ENCODE assay signal across 21 cellular contexts in the genomic region with DNA sequence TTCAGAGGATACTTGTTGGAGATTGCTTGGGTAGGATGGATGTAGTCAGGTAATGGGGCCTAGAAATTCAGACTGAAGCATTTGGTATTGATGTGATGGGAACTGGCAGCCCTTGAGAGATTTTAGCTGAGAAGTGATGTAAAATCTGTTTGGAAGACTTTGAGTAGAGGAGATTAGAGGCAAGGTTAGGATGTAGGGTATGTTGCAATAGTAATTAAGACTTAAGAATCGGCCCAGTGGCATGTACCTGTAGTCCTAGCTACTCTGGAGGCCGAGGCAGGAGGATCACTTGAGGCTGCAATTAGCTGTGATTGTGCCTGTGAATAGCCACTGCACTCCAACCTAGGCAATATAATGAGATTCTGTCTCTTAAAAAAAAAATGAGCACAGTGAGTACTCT. TPM values are rescaled to one million over a fixed set of nuclear protein-coding genes. Genes with fewer than 3 reads are reported as not detected.
DNase-seq lines count a peak whose midpoint lies in the region; ATAC-seq, FAIRE-seq and TF ChIP-seq lines count a peak whose summit lies in the region.
"Had no signal": no experiment of that assay in that cellular context is flagged by ENCODE, and none has a peak within 500 bp of the region (broad histone marks: within the 10 kb centered on the region; RNA-seq: fewer than 3 reads in every experiment).

No MANE protein-coding gene starts in this region.

- 0 out of 2 replicates have a peak, but pooled peaks cover 3% of the 10 kb centered on the region for H4K20me1 ChIP-seq in K562 (replicated peaks; ENCODE audit: control insufficient read depth, insufficient read depth, low read length)

- no peak for TF ChIP-seq POLR2A in K562 (conservative IDR thresholded peaks at IDR 0.05)

- no peaks in the 10 kb centered on the region for H3K9me3 ChIP-seq in K562 (replicated peaks; ENCODE audit: control insufficient read depth, insufficient read depth, low read depth, low read length)
- H3K9me3 ChIP-seq: BLaER1 treated with 17β-estradiol and CSF1 and Interleukin-3, amounts not matched to agents 10 nM and 100 nM; lower lobe of right lung had no signal

- H2AK5ac ChIP-seq in mesendoderm (ENCODE audit: low read length) = no peak overlapping the region

- ATAC-seq in K562 = no peak
- ATAC-seq: lower lobe of right lung, PC-3 had no signal

- FAIRE-seq in K562 (lab: Jason Lieb, UNC) = no peak
- FAIRE-seq: G401.6, keratinocyte had no signal

- no peak overlapping the region for H3K4me2 ChIP-seq in K562 (ENCODE audit: insufficient read depth, low read length)
- H3K4me2 ChIP-seq in mesendoderm (ENCODE audit: low read length) = no peak overlapping the region
- H3K4me2 ChIP-seq: BLaER1 treated with 17β-estradiol and CSF1 and Interleukin-3, amounts not matched to agents 10 nM and 100 nM had no signal

- no peak for DNase-seq in activated T-cell treated with anti-CD3 and anti-CD28 coated beads, Interleukin-2, amount 50 U/mL, for 24 hours
- DNase-seq in activated T-cell treated with anti-CD3 and anti-CD28 coated beads for 4 hours (no peak), HFFc6 (no peak), K562 (ENCODE audit: extremely low read depth in 1 of 4, low spot score in 3 of 4) (no peak), neural crest cell (ENCODE audit: low read depth, low spot score) (no peak), mesendoderm (no peak), NCI-H2029 (lab: John Stamatoyannopoulos, UW) (no peak), pons (ENCODE audit: low spot score) (no peak)
- DNase-seq: activated B cell treated with CpG ODN at 0.5 μM for 24 hours, anterior cingulate cortex, foreskin melanocyte, lower lobe of right lung, NCI-H1694 treated with DMSO at 0.1 percent for 48 hours, NCI-H2227 treated with DMSO at 0.1 percent for 48 hours, NCI-H82, PC-3, SIG-M5, T-helper 2 cell had no signal

- peak overlapping the region; percentile 18 for H3K27ac Mint-ChIP-seq in activated T-cell treated with anti-CD3 and anti-CD28 coated beads, Interleukin-2, amount 50 U/mL, for 24 hours
- H3K27ac Mint-ChIP-seq in HFFc6 = peak overlapping the region; percentile 4
- H3K27ac Mint-ChIP-seq in neural crest cell (ENCODE audit: unreplicated experiment) = no peak overlapping the region
- H3K27ac Mint-ChIP-seq: activated B cell treated with CpG ODN at 0.5 μM for 24 hours had no signal

- H2AFZ ChIP-seq in K562 (ENCODE audit: low read depth, low read length) = no peak overlapping the region

- in situ Hi-C loops in K562 (cut with MboI) = no loop called here

- intact Hi-C loops in K562 (cut with micrococcal nuclease) = no loop called here

- H3K27me3 Mint-ChIP-seq in activated T-cell treated with anti-CD3 and anti-CD28 coated beads, Interleukin-2, amount 50 U/mL, for 24 hours = no peaks in the 10 kb centered on the region
- H3K27me3 Mint-ChIP-seq in HFFc6 (ENCODE audit: insufficient read depth) (no peaks in the 10 kb centered on the region), neural crest cell (ENCODE audit: low read depth) (no peaks in the 10 kb centered on the region)
- H3K27me3 Mint-ChIP-seq: activated B cell treated with CpG ODN at 0.5 μM for 24 hours had no signal

- TF ChIP-seq CTCF in HFFc6 (IDR thresholded peaks at IDR 0.05) (no peak), K562 (IDR thresholded peaks at IDR 0.05 in 2 of 3, conservative IDR thresholded peaks at IDR 0.05 in 1 of 3; ENCODE audit: insufficient read depth in 2 of 3, low read depth in 1 of 3, low read length in 3 of 3) (no peak), neural crest cell (conservative IDR thresholded peaks at IDR 0.05) (no peak)

- no peaks in the 10 kb centered on the region for H3K9me1 ChIP-seq in K562 (ENCODE audit: control insufficient read depth, insufficient read depth, low read length)

- no peak overlapping the region for H3K56ac ChIP-seq in mesendoderm (ENCODE audit: low read length)

- H3K79me1 ChIP-seq in mesendoderm (ENCODE audit: low read length) = peaks cover 8% of the 10 kb centered on the region

- no peak overlapping the region for H3K4me3 Mint-ChIP-seq in activated T-cell treated with anti-CD3 and anti-CD28 coated beads, Interleukin-2, amount 50 U/mL, for 24 hours
- H3K4me3 Mint-ChIP-seq in HFFc6 (no peak overlapping the region), neural crest cell (peak overlapping the region; percentile 2)
- H3K4me3 Mint-ChIP-seq: activated B cell treated with CpG ODN at 0.5 μM for 24 hours had no signal

- H2BK15ac ChIP-seq in mesendoderm (replicated peaks; ENCODE audit: low read depth) = no peak overlapping the region

- TSS peak; percentile 6 for BruUV-seq in K562 (replicated peaks; lab: Mats Ljungman, UMichigan)

- H3K9ac ChIP-seq in K562 (ENCODE audit: insufficient read depth in 1 of 2, low read depth in 2 of 2, low read length in 2 of 2) = no peak overlapping the region
- no peak overlapping the region for H3K9ac ChIP-seq in mesendoderm (ENCODE audit: low read length)
- H3K9ac ChIP-seq: BLaER1 treated with 17β-estradiol and CSF1 and Interleukin-3, amounts not matched to agents 10 nM and 100 nM had no signal

- H3K27me3 ChIP-seq in K562 (ENCODE audit: control insufficient read depth in 2 of 2, insufficient read depth in 2 of 2, low read length in 2 of 2) (no peaks in the 10 kb centered on the region), mesendoderm (ENCODE audit: insufficient read depth, low read length, poor library complexity) (no peaks in the 10 kb centered on the region)
- H3K27me3 ChIP-seq: BLaER1 treated with 17β-estradiol and CSF1 and Interleukin-3, amounts not matched to agents 10 nM and 100 nM had no signal

- H3K18ac ChIP-seq in mesendoderm (ENCODE audit: low read length) = no peak overlapping the region

- no peak overlapping the region for H3K23ac ChIP-seq in mesendoderm (ENCODE audit: low read length)

- CTCF ChIA-PET in K562 (lab: Yijun Ruan, JAX; ENCODE audit: low intra/inter-chr PET ratio) = no interaction called here

- H3K79me2 ChIP-seq in K562 (ENCODE audit: control insufficient read depth, insufficient read depth, low read length) (peaks cover 90% of the 10 kb centered on the region), mesendoderm (ENCODE audit: control insufficient read depth, insufficient read depth, low read length) (peaks cover 77% of the 10 kb centered on the region)

- H3K36me3 Mint-ChIP-seq in activated T-cell treated with anti-CD3 and anti-CD28 coated beads, Interleukin-2, amount 50 U/mL, for 24 hours (ENCODE audit: low read depth) = peaks cover 92% of the 10 kb centered on the region
- H3K36me3 Mint-ChIP-seq in HFFc6 (ENCODE audit: low read depth) (peaks cover 45% of the 10 kb centered on the region), neural crest cell (ENCODE audit: low read depth) (peaks cover 24% of the 10 kb centered on the region)

- H3K9me3 Mint-ChIP-seq in activated T-cell treated with anti-CD3 and anti-CD28 coated beads, Interleukin-2, amount 50 U/mL, for 24 hours = no peaks in the 10 kb centered on the region
- H3K9me3 Mint-ChIP-seq in HFFc6 (no peaks in the 10 kb centered on the region), neural crest cell (no peaks in the 10 kb centered on the region)
- H3K9me3 Mint-ChIP-seq: activated B cell treated with CpG ODN at 0.5 μM for 24 hours had no signal

- H3K4me3 ChIP-seq in K562 (no peak overlapping the region), mesendoderm (ENCODE audit: low read length) (no peak overlapping the region)
- H3K4me3 ChIP-seq: BLaER1 treated with 17β-estradiol and CSF1 and Interleukin-3, amounts not matched to agents 10 nM and 100 nM; lower lobe of right lung had no signal

- no peak overlapping the region for H2BK5ac ChIP-seq in mesendoderm (ENCODE audit: low read length)

- POLR2A ChIA-PET in K562 (lab: Yijun Ruan, JAX) = interaction anchor here (0.9 kb wide), 1 partner anchor 11 kb away, joined by 3 read pairs; no protein-coding TSS in a partner anchor

- no peak overlapping the region for H4K8ac ChIP-seq in mesendoderm (ENCODE audit: low read depth, low read length)

- no peak for TF ChIP-seq RAD21 in K562 (CRISPR knock-in tag; conservative IDR thresholded peaks at IDR 0.05 in 1 of 2, IDR thresholded peaks at IDR 0.05 in 1 of 2)

- H3K27ac ChIP-seq in K562 (ENCODE audit: extremely low read depth, low read depth, low read length) (no peak overlapping the region), mesendoderm (ENCODE audit: low read depth, low read length) (no peak overlapping the region)
- H3K27ac ChIP-seq: BLaER1 treated with 17β-estradiol and CSF1 and Interleukin-3, amounts not matched to agents 10 nM and 100 nM; lower lobe of right lung had no signal

- H3K4me1 ChIP-seq in K562 (replicated peaks in 1 of 2; ENCODE audit: control insufficient read depth in 2 of 2, insufficient read depth in 2 of 2, low read length in 2 of 2) (peaks cover 0 to 15% of the 10 kb centered on the region in 2 experiments; a peak in 4 of 5 replicates), mesendoderm (ENCODE audit: control insufficient read depth, low read depth, low read length) (peaks cover 4% of the 10 kb centered on the region)

- H3K4ac ChIP-seq in mesendoderm (ENCODE audit: low read depth, low read length) = no peak overlapping the region

- H4K5ac ChIP-seq in mesendoderm (ENCODE audit: low read length) = no peak overlapping the region

- no peak overlapping the region for H2BK120ac ChIP-seq in mesendoderm (ENCODE audit: low read depth, low read length)

- H3K36me3 ChIP-seq in K562 (ENCODE audit: control insufficient read depth, insufficient read depth, low read length) = peaks cover 84% of the 10 kb centered on the region
- peaks cover 13% of the 10 kb centered on the region for H3K36me3 ChIP-seq in mesendoderm (ENCODE audit: control insufficient read depth, insufficient read depth, low read length)

- peaks cover 57% of the 10 kb centered on the region for H3K4me1 Mint-ChIP-seq in activated T-cell treated with anti-CD3 and anti-CD28 coated beads, Interleukin-2, amount 50 U/mL, for 24 hours (ENCODE audit: low read depth)
- peaks cover 46% of the 10 kb centered on the region for H3K4me1 Mint-ChIP-seq in HFFc6 (ENCODE audit: low read depth)
- peaks cover 34% of the 10 kb centered on the region for H3K4me1 Mint-ChIP-seq in neural crest cell

- 90% methylated on average over 2 of the region's 2 CpGs for WGBS in K562 (ENCODE audit: insufficient coverage, low coverage, missing lambda C conversion rate)
- WGBS in mesendoderm (ENCODE audit: extremely low coverage, insufficient coverage, low lambda C conversion rate) = no CpG with 5 or more reads among the region's 2 CpGs

- no peak for TF ChIP-seq EP300 in K562 (IDR thresholded peaks at IDR 0.05; ENCODE audit: low read length)

RNA-seq across cellular contexts. Expression of a gene that starts 6.7 kb away (rescaled TPM):
- 10 to 100 TPM; 42.6 to 56.4 (median 48.4) TPM for total RNA-seq in HFFc6 (2021; fragmentation: NEBNext Ultra II Directional; extraction: Animal tissue kit (Norgen Biotek cat#: 25700))
- 86.2 and 191 TPM in 2 replicates for total RNA-seq in K562 (2011; cell fraction: chromatin; rRNA removed; ENCODE audit: low replicate concordance)
- total RNA-seq in K562 (2011; cell fraction: nucleolus; rRNA removed) = 42.7 and 55.9 TPM in 2 replicates
- total RNA-seq in K562 (2011; cell fraction: nucleoplasm; rRNA removed) = 72.0 and 78.1 TPM in 2 replicates
- total RNA-seq in K562 (2014; rRNA removed) (27.7 and 29.5 TPM in 2 replicates), K562 (2014; rRNA removed; fragmentation: Illumina TruSeq; extraction: Trizol) (36.7 and 45.4 TPM in 2 replicates), K562 (2015; rRNA removed; fragmentation: Illumina TruSeq; extraction: Trizol) (39.1 TPM in 2 replicates), K562 (2021) (51.0 and 54.3 TPM in 2 replicates), neural crest cell (122 TPM in 2 replicates)
- polyA plus RNA-seq in K562 (2011; rRNA removed) (13.9 and 15.7 TPM in 2 replicates), K562 (2014; fragmentation: Illumina TruSeq; extraction: Trizol) (20.9 and 24.7 TPM in 2 replicates), K562 (2014; fragmentation: Nextera tagmentation; extraction: Ambion mirVana) (1 to 10 TPM; 3.8 to 5.5 TPM), K562 (2014; rRNA removed) (12.4 and 15.8 TPM in 2 replicates)
- 8.4 and 10.3 TPM in 2 replicates for polyA plus RNA-seq in K562 (2011; cell fraction: cytosol; rRNA removed)
- 19.7 and 21.4 TPM in 2 replicates for polyA plus RNA-seq in K562 (2011; cell fraction: nucleus; rRNA removed)
- 16.7 and 20.4 TPM in 2 replicates for polyA plus RNA-seq in K562 (2012)
- polyA minus RNA-seq in K562 (2011; rRNA and poly(A)+ RNA removed) = 50.9 and 58.5 TPM in 2 replicates
- 27.5 and 32.6 TPM in 2 replicates for polyA minus RNA-seq in K562 (2011; cell fraction: cytosol; rRNA and poly(A)+ RNA removed)
- 31.2 and 53.8 TPM in 2 replicates for polyA minus RNA-seq in K562 (2011; cell fraction: nucleus; rRNA and poly(A)+ RNA removed)
- polyA plus RNA-seq in mesendoderm (2013, experiment 1 of 2) = 38.2 TPM
- polyA plus RNA-seq in mesendoderm (2013, experiment 2 of 2) = 38.5 TPM

RNA-seq across cellular contexts. Expression of a gene that starts 53.6 kb away (rescaled TPM):
- total RNA-seq in HFFc6 (2021; fragmentation: NEBNext Ultra II Directional; extraction: Animal tissue kit (Norgen Biotek cat#: 25700)) = under 1 TPM in 5 of 6 experiments, not detected in 1; 0.14 to 0.53 (median 0.33) TPM
- total RNA-seq in K562 (2011; cell fraction: chromatin; rRNA removed; ENCODE audit: low replicate concordance) = 41.6 and 132 TPM in 2 replicates
- total RNA-seq in K562 (2011; cell fraction: nucleolus; rRNA removed) = 128 and 136 TPM in 2 replicates
- total RNA-seq in K562 (2011; cell fraction: nucleoplasm; rRNA removed) = 69.4 and 76.7 TPM in 2 replicates
- 19.1 and 25.8 TPM in 2 replicates for total RNA-seq in K562 (2014; rRNA removed)
- total RNA-seq in K562 (2014; rRNA removed; fragmentation: Illumina TruSeq; extraction: Trizol) = 2.5 and 5.2 TPM in 2 replicates
- total RNA-seq in K562 (2015; rRNA removed; fragmentation: Illumina TruSeq; extraction: Trizol) = 7.5 and 7.8 TPM in 2 replicates
- 32.2 and 35.4 TPM in 2 replicates for total RNA-seq in K562 (2021)
- polyA plus RNA-seq in K562 (2011; rRNA removed) = 14.8 and 21.0 TPM in 2 replicates
- 21.8 and 41.8 TPM in 2 replicates for polyA plus RNA-seq in K562 (2011; cell fraction: cytosol; rRNA removed)
- polyA plus RNA-seq in K562 (2011; cell fraction: nucleus; rRNA removed) = 77.2 and 115 TPM in 2 replicates
- 11.4 and 14.2 TPM in 2 replicates for polyA plus RNA-seq in K562 (2012)
- 7.0 and 15.9 TPM in 2 replicates for polyA plus RNA-seq in K562 (2014; fragmentation: Illumina TruSeq; extraction: Trizol)
- polyA plus RNA-seq in K562 (2014; fragmentation: Nextera tagmentation; extraction: Ambion mirVana) = under 1 TPM; 0.76 to 0.89 TPM
- 17.9 and 24.9 TPM in 2 replicates for polyA plus RNA-seq in K562 (2014; rRNA removed)
- 7.1 and 8.8 TPM in 2 replicates for polyA minus RNA-seq in K562 (2011; rRNA and poly(A)+ RNA removed)
- polyA minus RNA-seq in K562 (2011; cell fraction: cytosol; rRNA and poly(A)+ RNA removed) = 19.2 and 19.8 TPM in 2 replicates
- 29.4 and 31.4 TPM in 2 replicates for polyA minus RNA-seq in K562 (2011; cell fraction: nucleus; rRNA and poly(A)+ RNA removed)
- total RNA-seq in neural crest cell = 5.4 and 7.1 TPM in 2 replicates
- 28.8 TPM for polyA plus RNA-seq in mesendoderm (2013, experiment 1 of 2)
- polyA plus RNA-seq in mesendoderm (2013, experiment 2 of 2) = 30.0 TPM
